ENCODE assay signal across 8 cellular contexts in the genomic region with DNA sequence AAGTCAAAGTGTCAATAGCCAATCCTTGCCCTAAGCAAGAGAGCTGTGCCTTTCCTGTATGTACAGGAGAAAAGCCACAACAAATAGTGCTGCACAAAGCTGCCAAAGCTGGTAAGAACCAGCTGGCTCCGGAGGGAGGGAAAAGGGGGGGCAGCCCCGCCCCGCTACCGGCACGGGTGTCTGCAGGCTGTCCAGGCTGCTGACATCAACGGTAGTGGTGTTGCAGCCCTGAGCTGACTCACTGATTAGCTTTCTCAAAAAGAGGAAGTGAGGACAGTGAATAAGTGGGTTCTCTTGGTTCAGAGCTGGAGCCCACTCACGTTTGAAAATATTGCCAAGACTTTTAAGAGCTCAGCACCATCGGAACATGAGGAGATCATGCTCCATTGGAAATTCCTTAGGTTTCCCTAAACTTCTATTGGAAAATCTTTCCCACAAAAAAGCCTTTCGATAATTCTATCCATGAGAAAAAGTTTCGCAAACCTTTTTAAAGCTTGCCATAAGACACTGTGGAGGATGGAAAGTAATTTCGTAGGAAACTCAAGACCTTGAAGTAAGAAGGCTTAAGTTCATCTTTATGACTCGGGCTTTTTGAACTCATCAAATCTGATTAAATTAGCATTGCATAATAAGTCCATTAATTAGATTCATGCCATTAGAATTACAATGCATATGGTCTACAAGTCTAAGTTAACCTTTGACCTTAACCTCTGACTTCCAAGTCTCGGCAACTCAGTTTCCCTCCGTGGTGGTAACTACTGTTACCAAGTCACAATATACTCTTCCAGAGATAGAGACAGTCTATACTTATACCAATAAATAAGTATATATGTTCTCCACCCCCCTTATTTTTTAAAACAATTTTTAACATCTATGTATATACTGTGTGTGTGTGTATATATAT.
A peak's percentile ranks its signal among the peaks of the same experiment; 100 is the strongest.
DNase-seq lines count a peak whose midpoint lies in the region; ATAC-seq lines count a peak whose summit lies in the region.

No MANE protein-coding gene starts in this region.

- H3K9me3 Mint-ChIP-seq in activated CD4-positive, alpha-beta memory T cell treated with anti-CD3 and anti-CD28 coated beads, Interleukin-2, amount 10 ng/mL, durations not matched to agents 7 days and 5 days, result no peaks in the 10 kb centered on the region

- WGBS in mesodermal cell (ENCODE audit: insufficient coverage in 2 of 2), 2 experiments, result 35 to 49% methylated on average over 5 to 8 of the region's 14 CpGs

- H3K27me3 Mint-ChIP-seq in activated CD4-positive, alpha-beta memory T cell treated with anti-CD3 and anti-CD28 coated beads, Interleukin-2, amount 10 ng/mL, durations not matched to agents 7 days and 5 days, result no peaks in the 10 kb centered on the region

- peaks cover 54% of the 10 kb centered on the region for H3K4me1 ChIP-seq in mesodermal cell (ENCODE audit: control insufficient read depth, insufficient read depth, low read length, poor library complexity, severe bottlenecking)

- CTCF ChIA-PET in activated CD4-positive, alpha-beta memory T cell treated with anti-CD3 and anti-CD28 coated beads, Interleukin-2, amount 10 ng/mL, durations not matched to agents 7 days and 5 days (lab: Charles Lee), result interaction anchor here (0.7 kb wide), 1 partner anchor 20 kb away, joined by 3 read pairs; no protein-coding TSS in a partner anchor

- H3K9me3 ChIP-seq in mesodermal cell (ENCODE audit: control insufficient read depth, low read length), result no peaks in the 10 kb centered on the region

- H3K27ac Mint-ChIP-seq in activated CD4-positive, alpha-beta memory T cell treated with anti-CD3 and anti-CD28 coated beads, Interleukin-2, amount 10 ng/mL, durations not matched to agents 7 days and 5 days, result no peak overlapping the region

- H3K4me3 Mint-ChIP-seq in activated CD4-positive, alpha-beta memory T cell treated with anti-CD3 and anti-CD28 coated beads, Interleukin-2, amount 10 ng/mL, durations not matched to agents 7 days and 5 days, result no peak overlapping the region

- H3K36me3 ChIP-seq in mesodermal cell (ENCODE audit: control insufficient read depth, insufficient read depth, low read length), result peaks cover 36% of the 10 kb centered on the region

- peak overlapping the region; percentile 92 for H3K27ac ChIP-seq in mesodermal cell (ENCODE audit: low read depth, low read length, severe bottlenecking)

- peak; percentile 89 for ATAC-seq in GM19043 (IDR thresholded peaks at IDR 0.05; ENCODE audit: low read depth, unreplicated experiment)
- peak; percentile 93 for ATAC-seq in HG03159 (IDR thresholded peaks at IDR 0.05; ENCODE audit: unreplicated experiment)

- DNase-seq in AML-193 (lab: John Stamatoyannopoulos, UW) (peak; percentile 98 to 99), NCI-H510A treated with DMSO at 0.1 percent for 48 hours (lab: John Stamatoyannopoulos, UW) (peak; percentile 87)
- peak; percentile 40 for DNase-seq in activated CD4-positive, alpha-beta memory T cell treated with anti-CD3 and anti-CD28 coated beads, Interleukin-2, amount 10 ng/mL, durations not matched to agents 7 days and 5 days
- DNase-seq in effector CD8-positive, alpha-beta T cell (lab: John Stamatoyannopoulos, UW), result peak; percentile 46
- peak; percentile 22 for DNase-seq in stimulated activated CD8-positive, alpha-beta memory T cell treated with anti-CD3 and anti-CD28 coated beads, Interleukin-4, amount 100 ng/mL, for 24 hours (ENCODE audit: low read depth)

- POLR2A ChIA-PET in activated CD4-positive, alpha-beta memory T cell treated with anti-CD3 and anti-CD28 coated beads, Interleukin-2, amount 10 ng/mL, durations not matched to agents 7 days and 5 days (lab: Charles Lee), result no interaction called here

- H3K4me1 Mint-ChIP-seq in activated CD4-positive, alpha-beta memory T cell treated with anti-CD3 and anti-CD28 coated beads, Interleukin-2, amount 10 ng/mL, durations not matched to agents 7 days and 5 days, result peaks cover 2% of the 10 kb centered on the region

- H3K36me3 Mint-ChIP-seq in activated CD4-positive, alpha-beta memory T cell treated with anti-CD3 and anti-CD28 coated beads, Interleukin-2, amount 10 ng/mL, durations not matched to agents 7 days and 5 days (ENCODE audit: low read depth), result no peaks in the 10 kb centered on the region

- no peak overlapping the region for H3K4me3 ChIP-seq in mesodermal cell (ENCODE audit: extremely low read depth, insufficient read depth, low read length, poor library complexity, severe bottlenecking)

Comparison
In these comparisons a context has a peak if more than half of its experiments do, and no peak if none do; other contexts are left out.
1. DNase-seq: peak in every context shown above with its lines; median percentile 98 in AML-193; 87 in NCI-H510A treated with DMSO at 0.1 percent for 48 hours; 46 in effector CD8-positive, alpha-beta T cell; 40 in activated CD4-positive, alpha-beta memory T cell treated with anti-CD3 and anti-CD28 coated beads, Interleukin-2, amount 10 ng/mL, durations not matched to agents 7 days and 5 days; 22 in stimulated activated CD8-positive, alpha-beta memory T cell treated with anti-CD3 and anti-CD28 coated beads, Interleukin-4, amount 100 ng/mL, for 24 hours.